ENCODE assay signal across 9 cellular contexts in genomic region chrX:72308566-72309296, GRCh38. TPM values are rescaled to one million over a fixed set of nuclear protein-coding genes. Genes with fewer than 3 reads are reported as not detected.
DNase-seq lines count a peak whose midpoint lies in the region; ATAC-seq, FAIRE-seq and TF ChIP-seq lines count a peak whose summit lies in the region.
"Had no signal": no experiment of that assay in that cellular context is flagged by ENCODE, and none has a peak within 500 bp of the region (broad histone marks: within the 10 kb centered on the region; RNA-seq: fewer than 3 reads in every experiment).

No MANE protein-coding gene starts in this region.

- TF ChIP-seq CTCF in heart right ventricle (IDR thresholded peaks at IDR 0.05) = no peak
- no peak for TF ChIP-seq CTCF in pancreas (IDR thresholded peaks at IDR 0.05)

- no peak overlapping the region for H3K27ac ChIP-seq in heart right ventricle
- H3K27ac ChIP-seq in pancreas = no peak overlapping the region

- peak; percentile 61 for DNase-seq in Daoy (ENCODE audit: low read depth)
- DNase-seq in HPDE6-E6E7 (ENCODE audit: extremely low spot score) = peak; percentile 45
- DNase-seq in NOMO-1 treated with dmso at 0.1 percent for 144 hours (lab: John Stamatoyannopoulos, UW; ENCODE audit: unreplicated experiment) = peak; percentile 8
- peak; percentile 63 for DNase-seq in amniotic epithelial cell (ENCODE audit: low read depth)
- DNase-seq in heart right ventricle = peak; percentile 48 to 66
- DNase-seq in pancreas = peak; percentile 59 to 82 (median 71)
- DNase-seq in NK-92 (lab: John Stamatoyannopoulos, UW; ENCODE audit: unreplicated experiment) = no peak

- H3K36me3 ChIP-seq in heart right ventricle = no peaks in the 10 kb centered on the region
- H3K36me3 ChIP-seq in pancreas = no peaks in the 10 kb centered on the region

- peaks cover 0 to 97% (median 0%) of the 10 kb centered on the region in 7 donors for H3K27me3 ChIP-seq in heart right ventricle
- H3K27me3 ChIP-seq in pancreas = peaks cover 7 to 56% (median 12%) of the 10 kb centered on the region in 4 donors

- H3K4me1 ChIP-seq in heart right ventricle = peaks cover 0 to 37% (median 19%) of the 10 kb centered on the region in 9 donors
- H3K4me1 ChIP-seq in pancreas = no peaks in the 10 kb centered on the region

- H3K9me3 ChIP-seq in heart right ventricle = no peaks in the 10 kb centered on the region
- H3K9me3 ChIP-seq in pancreas = no peaks in the 10 kb centered on the region

- 1% methylated on average over 24 of the region's 24 CpGs for WGBS in heart right ventricle, 2 donors
- 1 to 9% methylated on average over 24 of the region's 24 CpGs for WGBS in pancreas, 2 donors

- FAIRE-seq in pancreas (lab: Jason Lieb, UNC) = no peak

- H3K4me3 ChIP-seq in heart right ventricle (peak overlapping the region; percentile 6 to 66 (median 35)), pancreas (peak overlapping the region in 2 of 4 donors; percentile 29 to 45)

- ATAC-seq in heart right ventricle (peak; percentile 60 to 86 (median 78)), pancreas (peak; percentile 75 to 84 (median 80)), HG03521 (IDR thresholded peaks at IDR 0.05; ENCODE audit: unreplicated experiment) (no peak)

- intact Hi-C loops in heart right ventricle (cut with DNase I) = loop anchor here in 3 of 10 donors (5.0 to 10.0 kb wide), 2 partner anchors 229 to 236 kb away; no protein-coding TSS in a partner anchor
- intact Hi-C loops in pancreas (cut with DNase I) = no loop called here

RNA-seq across cellular contexts. Expression of gene CITED1, which starts 3.0 kb away (rescaled TPM):
- total RNA-seq in Daoy (2014; rRNA removed; shearing (Covaris generic)) = 1.1 and 3.1 TPM in 2 replicates
- total RNA-seq in heart right ventricle = under 1 TPM in 2 of 10 donors, not detected in 8; 0.20 to 0.53 TPM
- under 1 TPM in 1 of 2 donors, not detected in 1; 0.83 TPM for polyA plus RNA-seq in heart right ventricle
- total RNA-seq in pancreas = 1 to 10 TPM in 2 of 6 donors, under 1 TPM in 2, not detected in 2; 0.82 to 1.5 (median 1.1) TPM
- polyA plus RNA-seq in pancreas = 1 to 10 TPM in 1 of 2 donors, under 1 TPM in 1; 0.49 to 1.4 TPM
- total RNA-seq: T-helper 1 cell treated with Interleukin-12 subunit alpha and Interleukin-12 subunit beta and Interleukin-4 antibody, amounts not matched to agents 30 ng/mL and 1 ng/mL, for 36 hours had no signal

RNA-seq across cellular contexts. Expression of gene RPS4X, which starts 31.7 kb away (rescaled TPM):
- 816 and 906 TPM in 2 replicates for total RNA-seq in Daoy (2014; rRNA removed; shearing (Covaris generic))
- total RNA-seq in heart right ventricle = 100 to 1,000 TPM; 404 to 657 (median 436) TPM
- polyA plus RNA-seq in heart right ventricle = 100 to 1,000 TPM; 397 to 783 TPM
- total RNA-seq in pancreas = 1,000 to 10,000 TPM in 3 of 6 donors, 100 to 1,000 TPM in 3; 559 to 1,221 (median 1,037) TPM
- polyA plus RNA-seq in pancreas = 100 to 1,000 TPM; 592 to 955 TPM
